17 cellular contexts compared by ENCODE assay signal in genomic region chr4:183447646-183448045, GRCh38. TPM values are rescaled to one million over a fixed set of nuclear protein-coding genes. Genes with fewer than 3 reads are reported as not detected.
DNase-seq lines count a peak whose midpoint lies in the region; ATAC-seq and TF ChIP-seq lines count a peak whose summit lies in the region.
"Had no signal": no experiment of that assay in that cellular context is flagged by ENCODE, and none has a peak within 500 bp of the region (broad histone marks: within the 10 kb centered on the region; RNA-seq: fewer than 3 reads in every experiment).

No MANE protein-coding gene starts in this region.

- H4K20me1 ChIP-seq in neural cell (ENCODE audit: insufficient read depth), result no peaks in the 10 kb centered on the region

- peak overlapping the region; percentile 99 for H3K27ac Mint-ChIP-seq in activated CD8-positive, alpha-beta memory T cell treated with anti-CD3 and anti-CD28 coated beads, Interleukin-2, amount 10 ng/mL, durations not matched to agents 7 days and 5 days
- no peak overlapping the region for H3K27ac Mint-ChIP-seq in activated naive CD8-positive, alpha-beta T cell treated with anti-CD3 and anti-CD28 coated beads for 36 hours
- H3K27ac Mint-ChIP-seq: H9, memory B cell had no signal

- H3K9me3 Mint-ChIP-seq in activated CD8-positive, alpha-beta memory T cell treated with anti-CD3 and anti-CD28 coated beads, Interleukin-2, amount 10 ng/mL, durations not matched to agents 7 days and 5 days (ENCODE audit: low read depth), result no peaks in the 10 kb centered on the region
- no peaks in the 10 kb centered on the region for H3K9me3 Mint-ChIP-seq in activated naive CD8-positive, alpha-beta T cell treated with anti-CD3 and anti-CD28 coated beads for 36 hours
- H3K9me3 Mint-ChIP-seq: memory B cell had no signal

- H3K4me1 ChIP-seq in gastroesophageal sphincter, result peaks cover 9 to 61% (median 14%) of the 10 kb centered on the region in 3 donors

- H3K9me2 ChIP-seq in neural cell (ENCODE audit: insufficient read depth, low read length), result no peaks in the 10 kb centered on the region

- DNase-seq in activated CD8-positive, alpha-beta memory T cell treated with anti-CD3 and anti-CD28 coated beads, Interleukin-2, amount 10 ng/mL, durations not matched to agents 7 days and 5 days, result no peak
- DNase-seq in activated CD8-positive, alpha-beta memory T cell treated with anti-CD3 and anti-CD28 coated beads for 24 hours, result no peak
- no peak for DNase-seq in activated naive CD8-positive, alpha-beta T cell treated with anti-CD3 and anti-CD28 coated beads for 36 hours
- DNase-seq in mesenteric fat pad (ENCODE audit: low spot score), result no peak
- DNase-seq in T-helper 1 cell, result no peak
- DNase-seq: colonic mucosa, erythroblast, GF-D8, H9, NCI-H2081 treated with DMSO at 0.1 percent for 48 hours, NCI-H69, nucleus accumbens, transverse colon had no signal

- peak overlapping the region; percentile 95 for H3K4me3 ChIP-seq in neural cell (ENCODE audit: low read length)
- H3K4me3 ChIP-seq in gastroesophageal sphincter, result no peak overlapping the region
- H3K4me3 ChIP-seq: colonic mucosa, transverse colon had no signal

- H3K9ac ChIP-seq in neural cell (ENCODE audit: low read length), result no peak overlapping the region

- H3F3A ChIP-seq in neural cell (ENCODE audit: insufficient read depth, low read length, poor library complexity, severe bottlenecking), result no peaks in the 10 kb centered on the region

- H3K4me3 Mint-ChIP-seq in activated CD8-positive, alpha-beta memory T cell treated with anti-CD3 and anti-CD28 coated beads, Interleukin-2, amount 10 ng/mL, durations not matched to agents 7 days and 5 days, result peak overlapping the region; percentile 99
- H3K4me3 Mint-ChIP-seq in activated naive CD8-positive, alpha-beta T cell treated with anti-CD3 and anti-CD28 coated beads for 36 hours, result peak overlapping the region; percentile 95
- H3K4me3 Mint-ChIP-seq: H9, memory B cell had no signal

- WGBS in gastroesophageal sphincter (ENCODE audit: low coverage in 1 of 2), 2 donors, result 77 to 86% methylated on average over 5 of the region's 5 CpGs

- peaks cover 49% of the 10 kb centered on the region for H3K4me1 Mint-ChIP-seq in activated CD8-positive, alpha-beta memory T cell treated with anti-CD3 and anti-CD28 coated beads, Interleukin-2, amount 10 ng/mL, durations not matched to agents 7 days and 5 days
- peaks cover 37% of the 10 kb centered on the region for H3K4me1 Mint-ChIP-seq in activated naive CD8-positive, alpha-beta T cell treated with anti-CD3 and anti-CD28 coated beads for 36 hours

- H3K36me3 ChIP-seq in KOPT-K1 (ENCODE audit: insufficient read depth, low read length) (peaks cover 68% of the 10 kb centered on the region), neural cell (ENCODE audit: insufficient read depth, low read length) (peaks cover 8% of the 10 kb centered on the region), gastroesophageal sphincter (peaks cover 7 to 62% of the 10 kb centered on the region in 2 donors)

- H3K9me3 ChIP-seq in KOPT-K1 (ENCODE audit: insufficient read depth, low read length, poor library complexity, severe bottlenecking), result no peaks in the 10 kb centered on the region
- H3K9me3 ChIP-seq in neural cell (ENCODE audit: low read length), result no peaks in the 10 kb centered on the region
- H3K9me3 ChIP-seq in gastroesophageal sphincter, result no peaks in the 10 kb centered on the region
- H3K9me3 ChIP-seq: colonic mucosa, transverse colon had no signal

- ATAC-seq in activated CD8-positive, alpha-beta memory T cell treated with anti-CD3 and anti-CD28 coated beads, Interleukin-2, amount 10 ng/mL, durations not matched to agents 7 days and 5 days, result no peak
- ATAC-seq in gastroesophageal sphincter, result no peak

- TF ChIP-seq RAD21 in neural cell (conservative IDR thresholded peaks at IDR 0.05), result no peak

- peaks cover 40% of the 10 kb centered on the region for H3K79me2 ChIP-seq in neural cell (replicated peaks; ENCODE audit: insufficient read depth, low read length)

- H3K27ac ChIP-seq in KOPT-K1 (ENCODE audit: low read depth, low read length, poor library complexity, severe bottlenecking) (peak overlapping the region; percentile 96), neural cell (ENCODE audit: low read length) (no peak overlapping the region), gastroesophageal sphincter (no peak overlapping the region)
- H3K27ac ChIP-seq: colonic mucosa, transverse colon had no signal

- H3K27me3 Mint-ChIP-seq in activated CD8-positive, alpha-beta memory T cell treated with anti-CD3 and anti-CD28 coated beads, Interleukin-2, amount 10 ng/mL, durations not matched to agents 7 days and 5 days, result no peaks in the 10 kb centered on the region
- H3K27me3 Mint-ChIP-seq in activated naive CD8-positive, alpha-beta T cell treated with anti-CD3 and anti-CD28 coated beads for 36 hours, result no peaks in the 10 kb centered on the region
- H3K27me3 Mint-ChIP-seq: memory B cell had no signal

- H3K36me3 Mint-ChIP-seq in activated CD8-positive, alpha-beta memory T cell treated with anti-CD3 and anti-CD28 coated beads, Interleukin-2, amount 10 ng/mL, durations not matched to agents 7 days and 5 days, result peaks cover 56% of the 10 kb centered on the region
- H3K36me3 Mint-ChIP-seq in activated naive CD8-positive, alpha-beta T cell treated with anti-CD3 and anti-CD28 coated beads for 36 hours, result peaks cover 40% of the 10 kb centered on the region

- H3K4me2 ChIP-seq in neural cell (ENCODE audit: low read length), result peak overlapping the region; percentile 1

- CTCF ChIA-PET in activated CD8-positive, alpha-beta memory T cell treated with anti-CD3 and anti-CD28 coated beads, Interleukin-2, amount 10 ng/mL, durations not matched to agents 7 days and 5 days (lab: Charles Lee), result interaction anchor here (0.9 to 2.1 kb wide), 2 partner anchors 49 to 213 kb away, joined by 3 to 7 read pairs; no protein-coding TSS in a partner anchor

- TF ChIP-seq POLR2A in gastroesophageal sphincter (IDR thresholded peaks at IDR 0.05), result no peak

- TF ChIP-seq CTCF in neural cell (IDR thresholded peaks at IDR 0.05; ENCODE audit: poor library complexity, severe bottlenecking) (no peak), gastroesophageal sphincter (IDR thresholded peaks at IDR 0.05) (no peak)

- H3K27me3 ChIP-seq in neural cell (ENCODE audit: insufficient read depth, low read depth, low read length), result no peaks in the 10 kb centered on the region
- no peaks in the 10 kb centered on the region for H3K27me3 ChIP-seq in gastroesophageal sphincter
- H3K27me3 ChIP-seq: colonic mucosa, transverse colon had no signal

- TF ChIP-seq EP300 in neural cell (conservative IDR thresholded peaks at IDR 0.05; ENCODE audit: poor library complexity, severe bottlenecking) (no peak), gastroesophageal sphincter (IDR thresholded peaks at IDR 0.05) (no peak)

- H2AFZ ChIP-seq in neural cell (ENCODE audit: low read depth, low read length), result no peak overlapping the region

TF ChIP-seq in neural cell, 6 proteins besides CTCF, POLR2A, EP300 and RAD21:
- TF ChIP-seq EZH2 (IDR thresholded peaks at IDR 0.05; ENCODE audit: borderline replicate concordance, insufficient read depth, low read length, poor library complexity, severe bottlenecking) (no peak), MXI1 (conservative IDR thresholded peaks at IDR 0.05; ENCODE audit: poor library complexity, severe bottlenecking) (no peak), SMC3 (conservative IDR thresholded peaks at IDR 0.05; ENCODE audit: poor library complexity) (no peak), POLR2AphosphoS5 (IDR thresholded peaks at IDR 0.05) (no peak), TAF1 (IDR thresholded peaks at IDR 0.05; ENCODE audit: low read depth) (no peak), REST (IDR thresholded peaks at IDR 0.05; ENCODE audit: borderline replicate concordance) (no peak)

RNA-seq across cellular contexts. Expression of gene CDKN2AIP, which starts 3.2 kb away (rescaled TPM):
- 10 to 100 TPM; 27.8 to 28.8 TPM for total RNA-seq in activated CD8-positive, alpha-beta memory T cell treated with anti-CD3 and anti-CD28 coated beads, Interleukin-2, amount 10 ng/mL, durations not matched to agents 7 days and 5 days
- total RNA-seq in activated naive CD8-positive, alpha-beta T cell treated with anti-CD3 and anti-CD28 coated beads for 36 hours, result 10 to 100 TPM; 27.7 to 29.7 TPM
- polyA plus RNA-seq in neural cell, result 58.9 and 59.5 TPM in 2 replicates
- 56.3 and 63.8 TPM in 2 replicates for polyA minus RNA-seq in neural cell
- total RNA-seq in gastroesophageal sphincter, result 10 to 100 TPM; 25.5 to 31.6 (median 28.9) TPM
- 8.1 TPM for total RNA-seq in mesenteric fat pad

RNA-seq across cellular contexts. Expression of gene ING2, which starts 57.2 kb away (rescaled TPM):
- 10 to 100 TPM; 11.4 to 12.4 TPM for total RNA-seq in activated CD8-positive, alpha-beta memory T cell treated with anti-CD3 and anti-CD28 coated beads, Interleukin-2, amount 10 ng/mL, durations not matched to agents 7 days and 5 days
- total RNA-seq in activated naive CD8-positive, alpha-beta T cell treated with anti-CD3 and anti-CD28 coated beads for 36 hours, result 10 to 100 TPM; 17.4 to 18.0 TPM
- polyA plus RNA-seq in neural cell, result 27.2 TPM in 2 replicates
- 24.6 and 31.8 TPM in 2 replicates for polyA minus RNA-seq in neural cell
- 10 to 100 TPM; 27.9 to 64.4 (median 48.4) TPM for total RNA-seq in gastroesophageal sphincter
- 6.9 TPM for total RNA-seq in mesenteric fat pad
